ENCODE assay signal across 23 cellular contexts in the genomic region with DNA sequence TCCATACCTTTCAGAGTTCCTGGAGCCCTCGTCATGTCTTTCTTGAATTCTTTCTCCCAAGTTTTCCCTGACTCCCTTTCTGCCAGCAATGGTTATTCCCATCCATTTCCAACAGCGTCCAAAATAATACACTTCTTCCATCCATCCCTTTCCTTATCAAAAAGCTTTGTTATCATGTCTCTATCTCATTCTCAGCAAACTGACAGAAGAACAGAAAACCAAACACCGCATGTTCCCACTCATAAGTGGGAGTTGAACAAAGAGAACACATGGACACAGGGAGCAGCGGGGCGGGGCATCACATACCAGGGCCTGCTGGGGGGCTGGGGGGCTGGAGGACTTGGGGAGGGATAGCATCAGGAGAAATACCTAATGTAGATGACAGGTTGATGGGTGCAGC.
DNase-seq lines count a peak whose midpoint lies in the region; TF ChIP-seq lines count a peak whose summit lies in the region.
"Had no signal": no experiment of that assay in that cellular context is flagged by ENCODE, and none has a peak within 500 bp of the region (broad histone marks: within the 10 kb centered on the region; RNA-seq: fewer than 3 reads in every experiment).

No MANE protein-coding gene starts in this region.

- H3K27ac Mint-ChIP-seq in mesothelial cell of epicardium: peak overlapping the region; percentile 97
- peak overlapping the region; percentile 1 for H3K27ac Mint-ChIP-seq in nephron progenitor cell
- peak overlapping the region; percentile 17 for H3K27ac Mint-ChIP-seq in type B pancreatic cell
- H3K27ac Mint-ChIP-seq: B cell; CD4-positive, alpha-beta T cell; CD8-positive, alpha-beta T cell had no signal

- DNase-seq in SK-N-DZ (ENCODE audit: low spot score) (peak; percentile 94), mesothelial cell of epicardium (ENCODE audit: low spot score in 2 of 2, unreplicated experiment in 2 of 2) (no peak), nephron progenitor cell (no peak), type B pancreatic cell (ENCODE audit: extremely low spot score, unreplicated experiment) (no peak), caudate nucleus (lab: John Stamatoyannopoulos, UW) (no peak), glomerular visceral epithelial cell (ENCODE audit: extremely low spot score) (no peak), COLO668 (lab: John Stamatoyannopoulos, UW; ENCODE audit: unreplicated experiment) (no peak)
- DNase-seq: AML-193; CD4-positive, alpha-beta T cell; CD8-positive, alpha-beta T cell; COR-L47; DMS 273 treated with DMSO at 0.1 percent for 48 hours; DMS153; DMS53; DMS79; DND-41; EL; GDM1 had no signal

- no peaks in the 10 kb centered on the region for H3K9me3 Mint-ChIP-seq in mesothelial cell of epicardium
- peaks cover 26% of the 10 kb centered on the region for H3K9me3 Mint-ChIP-seq in nephron progenitor cell
- peaks cover 7% of the 10 kb centered on the region for H3K9me3 Mint-ChIP-seq in type B pancreatic cell
- H3K9me3 Mint-ChIP-seq: CD4-positive, alpha-beta T cell; CD8-positive, alpha-beta T cell had no signal

- H3K4me3 Mint-ChIP-seq in mesothelial cell of epicardium (no peak overlapping the region), nephron progenitor cell (no peak overlapping the region), type B pancreatic cell (peak overlapping the region; percentile 5)
- H3K4me3 Mint-ChIP-seq: B cell; CD4-positive, alpha-beta T cell; CD8-positive, alpha-beta T cell had no signal

- no peak overlapping the region for H3K27ac ChIP-seq in caudate nucleus (ENCODE audit: low read depth, low read length)
- H3K27ac ChIP-seq: 22Rv1; A549; BLaER1 treated with 17β-estradiol and CSF1 and Interleukin-3, amounts not matched to agents 10 nM and 100 nM; C4-2B had no signal

- H3K36me3 Mint-ChIP-seq in mesothelial cell of epicardium (peaks cover 2% of the 10 kb centered on the region), nephron progenitor cell (ENCODE audit: low read depth) (peaks cover 12% of the 10 kb centered on the region), type B pancreatic cell (no peaks in the 10 kb centered on the region)
- H3K36me3 Mint-ChIP-seq: CD8-positive, alpha-beta T cell had no signal

- H3K27me3 Mint-ChIP-seq in mesothelial cell of epicardium (ENCODE audit: low read depth) (no peaks in the 10 kb centered on the region), nephron progenitor cell (ENCODE audit: low read depth, poor library complexity) (peaks cover 9% of the 10 kb centered on the region), type B pancreatic cell (no peaks in the 10 kb centered on the region)
- H3K27me3 Mint-ChIP-seq: CD4-positive, alpha-beta T cell had no signal

- TF ChIP-seq CTCF in mesothelial cell of epicardium (IDR thresholded peaks at IDR 0.05; ENCODE audit: unreplicated experiment): no peak
- TF ChIP-seq CTCF in nephron progenitor cell (IDR thresholded peaks at IDR 0.05): no peak
- no peak for TF ChIP-seq CTCF in type B pancreatic cell (conservative IDR thresholded peaks at IDR 0.05)

- H3K4me1 Mint-ChIP-seq in mesothelial cell of epicardium (peaks cover 48% of the 10 kb centered on the region), nephron progenitor cell (peaks cover 51% of the 10 kb centered on the region), type B pancreatic cell (ENCODE audit: unreplicated experiment) (peaks cover 43% of the 10 kb centered on the region)
- H3K4me1 Mint-ChIP-seq: B cell had no signal

Comparison
In these comparisons a context has a peak if more than half of its experiments do, and no peak if none do; other contexts are left out.
1. H3K27ac Mint-ChIP-seq: peak in every context shown above with its lines; median percentile 97 in mesothelial cell of epicardium; 17 in type B pancreatic cell; 1 in nephron progenitor cell.